ENCODE assay signal across 8 cellular contexts in genomic region chr14:103576371-103577024, GRCh38. TPM values are rescaled to one million over a fixed set of nuclear protein-coding genes. Genes with fewer than 3 reads are reported as not detected.
DNase-seq lines count a peak whose midpoint lies in the region; ATAC-seq and TF ChIP-seq lines count a peak whose summit lies in the region.

No MANE protein-coding gene starts in this region.

- peaks cover 47% of the 10 kb centered on the region for H3K79me2 ChIP-seq in mammary epithelial cell (ENCODE audit: insufficient read depth, low read length)

- H3K27ac ChIP-seq in mammary epithelial cell (ENCODE audit: insufficient read depth, low read depth, low read length) = peak overlapping the region; percentile 60
- H3K27ac ChIP-seq in skin epidermis = peak overlapping the region in 18 of 21 experiments; percentile 4 to 84 (median 58)

- no peaks in the 10 kb centered on the region for H3K27me3 ChIP-seq in BE2C
- no peaks in the 10 kb centered on the region for H3K27me3 ChIP-seq in mammary epithelial cell (ENCODE audit: insufficient read depth, low read length)

- H3K4me2 ChIP-seq in mammary epithelial cell (ENCODE audit: insufficient read depth, low read depth, low read length) = peak overlapping the region; percentile 26

- ATAC-seq in GM18502 (IDR thresholded peaks at IDR 0.05; ENCODE audit: poor library complexity, unreplicated experiment) (no peak), HG03159 (IDR thresholded peaks at IDR 0.05; ENCODE audit: unreplicated experiment) (no peak)

- TF ChIP-seq CTCF in BE2C (IDR thresholded peaks at IDR 0.05; ENCODE audit: low read depth, low read length) (no peak), mammary epithelial cell (conservative IDR thresholded peaks at IDR 0.05 in 1 of 2, IDR thresholded peaks at IDR 0.05 in 1 of 2; ENCODE audit: extremely low read depth in 1 of 2, insufficient read depth in 1 of 2, low read depth in 1 of 2, low read length in 2 of 2) (no peak)

- H3K9ac ChIP-seq in mammary epithelial cell (ENCODE audit: insufficient read depth, low read length) = peak overlapping the region; percentile 45

- no peaks in the 10 kb centered on the region for H3K4me1 ChIP-seq in BE2C
- peaks cover 19% of the 10 kb centered on the region for H3K4me1 ChIP-seq in mammary epithelial cell (ENCODE audit: insufficient read depth, low read length)

- intact Hi-C loops in mammary epithelial cell (cut with micrococcal nuclease) = loop anchor here (2.0 to 10.0 kb wide), 3 partner anchors 101 to 408 kb away; no protein-coding TSS in a partner anchor

- in situ Hi-C loops in mammary epithelial cell (cut with MboI; ENCODE audit: low sequenced_read_pairs in 2 of 2) = loop anchor here in 1 of 2 donors (10.0 kb wide), 1 partner anchor 338 kb away; no protein-coding TSS in a partner anchor

- no peaks in the 10 kb centered on the region for H3K9me3 ChIP-seq in BE2C
- H3K9me3 ChIP-seq in mammary epithelial cell (replicated peaks; ENCODE audit: insufficient read depth, low read length) = no peaks in the 10 kb centered on the region

- H2AFZ ChIP-seq in mammary epithelial cell (ENCODE audit: low read depth, low read length) = peak overlapping the region; percentile 47

- DNase-seq in BE2C = peak; percentile 95
- DNase-seq in NCI-H2029 (lab: John Stamatoyannopoulos, UW) = peak; percentile 83
- peak; percentile 83 for DNase-seq in mammary epithelial cell
- DNase-seq in islet precursor cell = peak; percentile 89
- no peak for DNase-seq in activated effector memory CD4-positive, alpha-beta T cell treated with Interleukin-2 at 50 U/mL for 16 hours

- CTCF ChIA-PET in mammary epithelial cell (lab: Charles Lee; ENCODE audit: low non-redundant PET) = no interaction called here

- H3K36me3 ChIP-seq in BE2C = peaks cover 44% of the 10 kb centered on the region
- H3K36me3 ChIP-seq in mammary epithelial cell (ENCODE audit: insufficient read depth, low read length) = peaks cover 14% of the 10 kb centered on the region

- BruUV-seq in mammary epithelial cell (replicated peaks; lab: Mats Ljungman, UMichigan) = no TSS peak

- WGBS in mammary epithelial cell (ENCODE audit: low coverage, missing lambda C conversion rate) = 13% methylated on average over 9 of the region's 9 CpGs

- dilution Hi-C loops in mammary epithelial cell (cut with HindIII; ENCODE audit: low sequenced_read_pairs) = no loop called here

- H3K4me3 ChIP-seq in BE2C (ENCODE audit: low read depth, low read length) = no peak overlapping the region
- H3K4me3 ChIP-seq in mammary epithelial cell (replicated peaks in 1 of 3; ENCODE audit: insufficient read depth in 1 of 3, low read depth in 2 of 3, low read length in 3 of 3) = no peak overlapping the region
- H3K4me3 ChIP-seq in skin epidermis = no peak overlapping the region

- no peaks in the 10 kb centered on the region for H4K20me1 ChIP-seq in mammary epithelial cell (ENCODE audit: insufficient read depth, low read length)

RNA-seq across cellular contexts. Expression of gene COA8, which starts 13.7 kb away (rescaled TPM):
- 43.8 TPM for polyA plus RNA-seq in BE2C (2012; ENCODE audit: insufficient read depth, insufficient read length, low read depth)
- total RNA-seq in mammary epithelial cell = 10 to 100 TPM; 22.3 to 49.3 TPM
- polyA plus RNA-seq in mammary epithelial cell = 18.1 TPM
- polyA minus RNA-seq in mammary epithelial cell = not detected

RNA-seq across cellular contexts. Expression of gene BAG5, which starts 14.0 kb away (rescaled TPM):
- 54.9 TPM for polyA plus RNA-seq in BE2C (2012; ENCODE audit: insufficient read depth, insufficient read length, low read depth)
- total RNA-seq in mammary epithelial cell = 10 to 100 TPM; 31.3 to 39.0 TPM
- 9.1 TPM for polyA plus RNA-seq in mammary epithelial cell
- polyA minus RNA-seq in mammary epithelial cell = 25.3 TPM

RNA-seq across cellular contexts. Expression of gene TRMT61A, which starts 47.5 kb away (rescaled TPM):
- polyA plus RNA-seq in BE2C (2012; ENCODE audit: insufficient read depth, insufficient read length, low read depth) = 137 TPM
- total RNA-seq in mammary epithelial cell = 10 to 100 TPM in 1 of 2 donors, 1 to 10 TPM in 1; 8.8 to 13.3 TPM
- polyA plus RNA-seq in mammary epithelial cell = 7.7 TPM
- 3.9 TPM for polyA minus RNA-seq in mammary epithelial cell

RNA-seq across cellular contexts. Expression of gene KLC1, which starts 52.5 kb away (rescaled TPM):
- 184 TPM for polyA plus RNA-seq in BE2C (2012; ENCODE audit: insufficient read depth, insufficient read length, low read depth)
- 100 to 1,000 TPM; 216 to 237 TPM for total RNA-seq in mammary epithelial cell
- 102 TPM for polyA plus RNA-seq in mammary epithelial cell
- 142 TPM for polyA minus RNA-seq in mammary epithelial cell

RNA-seq across cellular contexts. Expression of gene CKB, which starts 53.9 kb away (rescaled TPM):
- polyA plus RNA-seq in BE2C (2012; ENCODE audit: insufficient read depth, insufficient read length, low read depth) = 1,667 TPM
- total RNA-seq in mammary epithelial cell = 10 to 100 TPM in 1 of 2 donors, 1 to 10 TPM in 1; 8.7 to 45.8 TPM
- 6.4 TPM for polyA plus RNA-seq in mammary epithelial cell
- not detected for polyA minus RNA-seq in mammary epithelial cell
